10 cellular contexts compared by ENCODE assay signal in the genomic region with DNA sequence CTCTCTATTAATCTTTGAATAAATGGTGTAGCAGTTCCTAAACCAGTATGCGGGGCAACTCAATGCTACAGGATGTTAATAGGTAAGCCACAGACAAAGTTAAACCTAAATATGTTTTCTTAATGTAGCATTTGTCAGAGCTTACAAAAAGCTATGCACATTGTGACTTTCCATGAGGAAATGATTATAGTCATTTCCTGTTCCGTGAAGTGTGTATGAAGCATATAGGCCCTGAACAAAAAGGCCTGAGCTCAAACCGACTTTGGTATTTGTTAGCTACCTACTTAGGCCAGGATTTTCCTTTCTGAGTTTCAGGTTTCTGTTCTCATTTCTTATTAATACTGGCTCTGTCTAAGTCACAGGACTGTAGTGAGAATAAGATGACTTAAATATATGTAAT. TPM values are rescaled to one million over a fixed set of nuclear protein-coding genes. Genes with fewer than 3 reads are reported as not detected.
DNase-seq lines count a peak whose midpoint lies in the region; ATAC-seq and TF ChIP-seq lines count a peak whose summit lies in the region.
"Had no signal": no experiment of that assay in that cellular context is flagged by ENCODE, and none has a peak within 500 bp of the region (broad histone marks: within the 10 kb centered on the region; RNA-seq: fewer than 3 reads in every experiment).

No MANE protein-coding gene starts in this region.

- no peaks in the 10 kb centered on the region for H3K27me3 Mint-ChIP-seq in activated T-cell treated with anti-CD3 and anti-CD28 coated beads, Interleukin-2, amount 50 U/mL, for 4 hours (ENCODE audit: low read depth)
- no peaks in the 10 kb centered on the region for H3K27me3 Mint-ChIP-seq in T-cell
- H3K27me3 Mint-ChIP-seq in mesothelial cell of epicardium (ENCODE audit: low read depth) = peaks cover 17% of the 10 kb centered on the region
- peaks cover 24% of the 10 kb centered on the region for H3K27me3 Mint-ChIP-seq in Calu3 (ENCODE audit: unreplicated experiment)

- H3K4me3 Mint-ChIP-seq in activated T-cell treated with anti-CD3 and anti-CD28 coated beads, Interleukin-2, amount 50 U/mL, for 4 hours = no peak overlapping the region
- H3K4me3 Mint-ChIP-seq in T-cell (peak overlapping the region in 1 of 3 donors; percentile 41), mesothelial cell of epicardium (no peak overlapping the region), Calu3 (ENCODE audit: low read depth, unreplicated experiment) (no peak overlapping the region)

- no TSS peak for BruUV-seq in Calu3 (replicated peaks; lab: Mats Ljungman, UMichigan)

- peak; percentile 67 to 76 for ATAC-seq in activated T-cell treated with anti-CD3 and anti-CD28 coated beads, Interleukin-2, amount 50 U/mL, for 4 hours
- peak; percentile 78 for ATAC-seq in HG02840 (IDR thresholded peaks at IDR 0.05; ENCODE audit: low FRiP score, unreplicated experiment)
- peak; percentile 64 to 85 (median 64) for ATAC-seq in T-cell (replicated peaks in 1 of 4)

- peaks cover 15% of the 10 kb centered on the region for H3K9me3 Mint-ChIP-seq in activated T-cell treated with anti-CD3 and anti-CD28 coated beads, Interleukin-2, amount 50 U/mL, for 4 hours
- H3K9me3 Mint-ChIP-seq in T-cell (peaks cover 7 to 14% (median 8%) of the 10 kb centered on the region in 3 donors), mesothelial cell of epicardium (peaks cover 18% of the 10 kb centered on the region), Calu3 (ENCODE audit: low read depth, unreplicated experiment) (no peaks in the 10 kb centered on the region)

- peaks cover 21% of the 10 kb centered on the region for H3K36me3 Mint-ChIP-seq in activated T-cell treated with anti-CD3 and anti-CD28 coated beads, Interleukin-2, amount 50 U/mL, for 4 hours (ENCODE audit: insufficient read depth)
- H3K36me3 Mint-ChIP-seq in T-cell (peaks cover 23% of the 10 kb centered on the region), mesothelial cell of epicardium (no peaks in the 10 kb centered on the region), Calu3 (ENCODE audit: insufficient read depth, unreplicated experiment) (no peaks in the 10 kb centered on the region)

- TF ChIP-seq CTCF in mesothelial cell of epicardium (IDR thresholded peaks at IDR 0.05; ENCODE audit: unreplicated experiment) (no peak), Calu3 (IDR thresholded peaks at IDR 0.05; ENCODE audit: unreplicated experiment) (no peak)

- POLR2A ChIA-PET in T-cell (lab: Charles Lee) = interaction anchor here (0.6 to 1.3 kb wide), 4 partner anchors 9 to 871 kb away, joined by 3 to 48 read pairs (median 7); no protein-coding TSS in a partner anchor

- H3K4me1 Mint-ChIP-seq in activated T-cell treated with anti-CD3 and anti-CD28 coated beads, Interleukin-2, amount 50 U/mL, for 4 hours (ENCODE audit: low read depth) = peaks cover 51% of the 10 kb centered on the region
- H3K4me1 Mint-ChIP-seq in T-cell = peaks cover under 1 to 81% (median 75%) of the 10 kb centered on the region in 3 donors
- no peaks in the 10 kb centered on the region for H3K4me1 Mint-ChIP-seq in mesothelial cell of epicardium
- H3K4me1 Mint-ChIP-seq in Calu3 (ENCODE audit: low read depth, unreplicated experiment) = no peaks in the 10 kb centered on the region

- H3K27ac Mint-ChIP-seq in T-cell (peak overlapping the region; percentile 92 to 97), mesothelial cell of epicardium (no peak overlapping the region), Calu3 (ENCODE audit: unreplicated experiment) (no peak overlapping the region)

- intact Hi-C loops in Calu3 (cut with micrococcal nuclease; ENCODE audit: unreplicated experiment) = no loop called here

- no peak for DNase-seq in activated T-cell treated with anti-CD3 and anti-CD28 coated beads, Interleukin-2, amount 50 U/mL, for 4 hours
- DNase-seq in activated T-cell treated with anti-CD3 and anti-CD28 coated beads, Interleukin-2, amount 50 U/mL, for 48 hours = no peak
- DNase-seq in T-cell = peak in 4 of 34 experiments; percentile 9 to 23 (median 13)
- DNase-seq in stimulated activated naive CD4-positive, alpha-beta T cell treated with Interleukin-2 at 50 U/mL for 16 hours (lab: John Stamatoyannopoulos, UW) = peak; percentile 9
- no peak for DNase-seq in mesothelial cell of epicardium (ENCODE audit: low spot score in 2 of 2, unreplicated experiment in 2 of 2)
- no peak for DNase-seq in NK-92 treated with Interleukin-12 subunit alpha and Interleukin-12 subunit beta, amount 100 ng/mL, for 24 hours (lab: John Stamatoyannopoulos, UW)
- DNase-seq in Calu3 = no peak

- CTCF ChIA-PET in T-cell (lab: Charles Lee) (interaction anchor here (0.8 to 2.7 kb wide), 9 partner anchors 9 to 148 kb away, joined by 3 to 15 read pairs (median 3); a partner anchor contains a TSS), Calu3 (lab: Charles Lee) (no interaction called here)

RNA-seq across cellular contexts. Expression of a gene that starts 14.2 kb away (rescaled TPM):
- under 1 TPM in 2 of 3 donors, not detected in 1; 0.22 to 0.29 TPM for total RNA-seq in activated T-cell treated with anti-CD3 and anti-CD28 coated beads, Interleukin-2, amount 50 U/mL, for 4 hours
- total RNA-seq in T-cell (1 to 10 TPM in 3 of 5 donors, under 1 TPM in 2; 0.47 to 1.4 (median 1.1) TPM), mesothelial cell of epicardium (0.16 TPM in 1 of 3 replicates, not detected in the others), Calu3 (2022) (not detected in 2 replicates)
- total RNA-seq: HT-29 had no signal

RNA-seq across cellular contexts. Expression of a gene that starts 44.3 kb away (rescaled TPM):
- total RNA-seq in activated T-cell treated with anti-CD3 and anti-CD28 coated beads, Interleukin-2, amount 50 U/mL, for 4 hours = not detected
- under 1 TPM in 2 of 5 donors, not detected in 3; 0.23 to 0.26 TPM for total RNA-seq in T-cell
- total RNA-seq in mesothelial cell of epicardium = not detected in 3 replicates
- total RNA-seq in Calu3 (2022) = not detected in 2 replicates
- total RNA-seq: HT-29, SK-MEL-5 had no signal

Comparison
In these comparisons a context has a peak if more than half of its experiments do, and no peak if none do; other contexts are left out.
1. H3K27ac Mint-ChIP-seq: peak in T-cell (2 of 2); none in mesothelial cell of epicardium (single experiment) and Calu3 (single experiment).
2. Peak in every context shown above with its lines, with median percentiles within 50 percentile points of each other: ATAC-seq.